ENCODE assay signal across 13 cellular contexts in the genomic region with DNA sequence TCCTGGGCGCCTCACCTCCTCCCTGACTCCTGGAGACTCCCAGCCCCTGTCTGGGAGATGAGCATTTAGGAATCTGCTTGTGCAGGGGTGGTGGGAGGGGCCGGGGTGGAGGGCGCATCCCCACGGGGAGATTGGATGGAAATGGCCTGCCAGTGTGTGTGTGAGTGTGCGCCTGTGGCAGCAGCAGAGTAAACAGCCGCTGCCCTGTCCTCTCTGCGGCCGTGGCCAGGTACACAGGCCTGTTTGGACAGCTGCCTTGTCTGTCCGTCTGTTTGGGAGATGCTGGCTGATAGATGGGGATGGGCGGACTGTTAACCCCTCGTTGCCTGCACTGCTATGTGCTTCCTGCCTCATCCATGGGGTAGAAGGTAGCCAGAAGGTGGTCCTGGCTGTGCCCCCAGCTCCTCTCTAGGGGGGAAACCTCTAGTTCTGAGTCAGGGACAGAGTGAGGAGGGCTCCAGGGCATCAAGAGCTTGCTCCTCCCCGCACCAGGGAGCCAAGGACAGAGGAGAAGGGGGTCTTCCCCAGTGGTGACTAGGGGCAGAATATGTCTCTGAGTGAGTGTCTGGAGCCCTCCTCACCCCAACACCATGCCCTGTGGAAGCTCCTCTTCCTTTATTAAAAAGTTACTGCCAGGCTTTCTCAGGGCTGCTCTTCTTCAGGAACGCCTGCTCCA.
DNase-seq lines count a peak whose midpoint lies in the region; ATAC-seq and TF ChIP-seq lines count a peak whose summit lies in the region.
"Had no signal": no experiment of that assay in that cellular context is flagged by ENCODE, and none has a peak within 500 bp of the region (broad histone marks: within the 10 kb centered on the region; RNA-seq: fewer than 3 reads in every experiment).

No MANE protein-coding gene starts in this region.

- peak; percentile 91 for ATAC-seq in left lobe of liver
- no peak for ATAC-seq in HG02970 (IDR thresholded peaks at IDR 0.05; ENCODE audit: low FRiP score, unreplicated experiment)
- ATAC-seq: activated CD8-positive, alpha-beta memory T cell treated with anti-CD3 and anti-CD28 coated beads, Interleukin-2, amount 10 ng/mL, durations not matched to agents 7 days and 5 days; stimulated activated naive CD8-positive, alpha-beta T cell treated with anti-CD3 and anti-CD28 coated beads, Interleukin-15, Interleukin-2, amounts not matched to agents 100 U/mL and 50 U/mL, for 24 hours had no signal

- DNase-seq in DMS53 treated with DMSO at 0.1 percent for 48 hours (lab: John Stamatoyannopoulos, UW; ENCODE audit: unreplicated experiment) (peak; percentile 79), NCI-H146 treated with DMSO at 0.1 percent for 48 hours (lab: John Stamatoyannopoulos, UW; ENCODE audit: unreplicated experiment) (peak; percentile 69), left lobe of liver (ENCODE audit: low spot score) (peak; percentile 70), hippocampal formation (lab: John Stamatoyannopoulos, UW) (no peak)
- DNase-seq in NK-92 treated with Interleukin-12 subunit alpha and Interleukin-12 subunit beta, amount 100 ng/mL, for 24 hours (lab: John Stamatoyannopoulos, UW), result no peak
- DNase-seq in activated CD4-positive, CD25-positive, alpha-beta regulatory T cell (lab: John Stamatoyannopoulos, UW), result no peak
- DNase-seq: activated CD8-positive, alpha-beta memory T cell treated with anti-CD3 and anti-CD28 coated beads, Interleukin-2, amount 10 ng/mL, durations not matched to agents 7 days and 5 days; activated naive CD4-positive, alpha-beta T cell treated with anti-CD3 and anti-CD28 coated beads, Interleukin-2, amount 10 ng/mL, durations not matched to agents 7 days and 5 days; nucleus accumbens; stimulated activated naive CD8-positive, alpha-beta T cell treated with anti-CD3 and anti-CD28 coated beads, Interleukin-15, Interleukin-2, amounts not matched to agents 100 U/mL and 50 U/mL, for 24 hours had no signal

- H3K27ac ChIP-seq in VCaP, result peak overlapping the region; percentile 55
- H3K27ac ChIP-seq: SJSA1 had no signal

- TF ChIP-seq CTCF in VCaP (conservative IDR thresholded peaks at IDR 0.05), result no peak

Comparison
In these comparisons a context has a peak if more than half of its experiments do, and no peak if none do; other contexts are left out.
1. DNase-seq: peak in DMS53 treated with DMSO at 0.1 percent for 48 hours (single experiment), NCI-H146 treated with DMSO at 0.1 percent for 48 hours (single experiment) and left lobe of liver (single experiment); none in hippocampal formation (0 of 2), NK-92 treated with Interleukin-12 subunit alpha and Interleukin-12 subunit beta, amount 100 ng/mL, for 24 hours (single experiment) and activated CD4-positive, CD25-positive, alpha-beta regulatory T cell (0 of 4).